Comparison of ENCODE assay signal across 33 cellular contexts in genomic region chr5:140808889-140809291, GRCh38. TPM values are rescaled to one million over a fixed set of nuclear protein-coding genes. Genes with fewer than 3 reads are reported as not detected.
"Had no signal": no experiment of that assay in that cellular context is flagged by ENCODE, and none has a peak within 500 bp of the region (broad histone marks: within the 10 kb centered on the region; RNA-seq: fewer than 3 reads in every experiment).

No MANE protein-coding gene starts in this region.

- H3K27me3 ChIP-seq: right lobe of liver, vagina had no signal

- H3K27ac ChIP-seq: heart right ventricle, parathyroid adenoma, right lobe of liver, thoracic aorta, vagina, WERI-Rb-1 had no signal

- H3K4me3 Mint-ChIP-seq: activated CD4-positive, alpha-beta memory T cell treated with anti-CD3 and anti-CD28 coated beads for 36 hours; activated CD4-positive, alpha-beta T cell treated with anti-CD3 and anti-CD28 coated beads, Interleukin-2, amount 10 ng/mL, durations not matched to agents 24 days and 14 days; activated naive CD4-positive, alpha-beta T cell treated with anti-CD3 and anti-CD28 coated beads, Interleukin-2, amount 10 ng/mL, durations not matched to agents 7 days and 5 days; activated naive CD8-positive, alpha-beta T cell treated with anti-CD3 and anti-CD28 coated beads, Interleukin-2, amount 10 ng/mL, durations not matched to agents 7 days and 5 days; activated T-cell treated with anti-CD3 and anti-CD28 coated beads, Interleukin-2, amount 50 U/mL, for 24 hours; naive thymus-derived CD4-positive, alpha-beta T cell; neural crest cell; stimulated activated effector memory CD8-positive, alpha-beta T cell treated with anti-CD3 and anti-CD28 coated beads, Interleukin-12 subunit alpha, Interleukin-12 subunit beta, amount 100 ng/mL, for 72 hours; stimulated activated naive CD8-positive, alpha-beta T cell treated with anti-CD3 and anti-CD28 coated beads, Interleukin-15, Interleukin-2, amounts not matched to agents 100 ng/mL and 50 ng/mL, for 24 hours; T-helper 1 cell treated with Interleukin-12 subunit alpha and Interleukin-12 subunit beta and Interleukin-4 antibody, amounts not matched to agents 30 μg/mL and 1 μg/mL, for 36 hours had no signal

- H3K9me3 ChIP-seq: thoracic aorta, vagina had no signal

- H3K4me1 ChIP-seq: heart right ventricle, parathyroid adenoma, right lobe of liver, vagina had no signal

- H3K9ac ChIP-seq: parathyroid adenoma had no signal

- H3K4me1 Mint-ChIP-seq: activated CD4-positive, alpha-beta T cell treated with anti-CD3 and anti-CD28 coated beads, Interleukin-2, amount 10 ng/mL, durations not matched to agents 24 days and 14 days; activated naive CD4-positive, alpha-beta T cell treated with anti-CD3 and anti-CD28 coated beads, Interleukin-2, amount 10 ng/mL, durations not matched to agents 7 days and 5 days; activated naive CD8-positive, alpha-beta T cell treated with anti-CD3 and anti-CD28 coated beads, Interleukin-2, amount 10 ng/mL, durations not matched to agents 7 days and 5 days; naive thymus-derived CD4-positive, alpha-beta T cell; stimulated activated effector memory CD8-positive, alpha-beta T cell treated with anti-CD3 and anti-CD28 coated beads, Interleukin-12 subunit alpha, Interleukin-12 subunit beta, amount 100 ng/mL, for 72 hours had no signal

- H3K4me3 ChIP-seq: heart right ventricle, right lobe of liver, thoracic aorta, vagina had no signal

- H2AFZ ChIP-seq: parathyroid adenoma had no signal

- H3K36me3 Mint-ChIP-seq: activated naive CD8-positive, alpha-beta T cell treated with anti-CD3 and anti-CD28 coated beads, Interleukin-2, amount 10 ng/mL, durations not matched to agents 7 days and 5 days; stimulated activated effector memory CD8-positive, alpha-beta T cell treated with anti-CD3 and anti-CD28 coated beads, Interleukin-12 subunit alpha, Interleukin-12 subunit beta, amount 100 ng/mL, for 72 hours had no signal

- H3K79me2 ChIP-seq: parathyroid adenoma had no signal

- DNase-seq: activated CD4-positive, alpha-beta memory T cell treated with anti-CD3 and anti-CD28 coated beads for 36 hours; activated CD4-positive, alpha-beta T cell treated with anti-CD3 and anti-CD28 coated beads, Interleukin-2, amount 10 ng/mL, durations not matched to agents 24 days and 14 days; activated CD4-positive, CD25-positive, alpha-beta regulatory T cell treated with anti-CD3 and anti-CD28 coated beads, Interleukin-2, amount 50 U/mL, for 72 hours; activated CD8-positive, alpha-beta memory T cell treated with anti-CD3 and anti-CD28 coated beads, Interleukin-2, amount 50 U/mL, for 48 hours; activated gamma-delta T cell; activated naive CD4-positive, alpha-beta T cell treated with anti-CD3 and anti-CD28 coated beads, Interleukin-2, amount 10 ng/mL, durations not matched to agents 7 days and 5 days; activated naive CD8-positive, alpha-beta T cell treated with anti-CD3 and anti-CD28 coated beads, Interleukin-2, amount 10 ng/mL, durations not matched to agents 7 days and 5 days; activated T-cell treated with anti-CD3 and anti-CD28 coated beads, Interleukin-2, amount 50 U/mL, for 24 hours; caudate nucleus; foreskin fibroblast; heart right ventricle; islet precursor cell; left cardiac atrium; midbrain; naive thymus-derived CD4-positive, alpha-beta T cell; occipital lobe; stimulated activated CD4-positive, alpha-beta T cell treated with anti-CD3 and anti-CD28 coated beads, Interleukin-2, amount 100 ng/mL, for 48 hours; SW 1271; T-helper 9 cell; trophoblast cell; WERI-Rb-1 had no signal

- ATAC-seq: esophagus mucosa; left cardiac atrium; naive thymus-derived CD4-positive, alpha-beta T cell; right lobe of liver; stimulated activated effector memory CD8-positive, alpha-beta T cell treated with anti-CD3 and anti-CD28 coated beads, Interleukin-12 subunit alpha, Interleukin-12 subunit beta, amount 100 ng/mL, for 72 hours had no signal

- H3K27ac Mint-ChIP-seq: activated CD4-positive, alpha-beta memory T cell treated with anti-CD3 and anti-CD28 coated beads for 36 hours; activated CD4-positive, alpha-beta T cell treated with anti-CD3 and anti-CD28 coated beads, Interleukin-2, amount 10 ng/mL, durations not matched to agents 24 days and 14 days; activated naive CD4-positive, alpha-beta T cell treated with anti-CD3 and anti-CD28 coated beads, Interleukin-2, amount 10 ng/mL, durations not matched to agents 7 days and 5 days; activated naive CD8-positive, alpha-beta T cell treated with anti-CD3 and anti-CD28 coated beads, Interleukin-2, amount 10 ng/mL, durations not matched to agents 7 days and 5 days; activated T-cell treated with anti-CD3 and anti-CD28 coated beads, Interleukin-2, amount 50 U/mL, for 24 hours; naive thymus-derived CD4-positive, alpha-beta T cell; stimulated activated effector memory CD8-positive, alpha-beta T cell treated with anti-CD3 and anti-CD28 coated beads, Interleukin-12 subunit alpha, Interleukin-12 subunit beta, amount 100 ng/mL, for 72 hours; stimulated activated naive CD8-positive, alpha-beta T cell treated with anti-CD3 and anti-CD28 coated beads, Interleukin-15, Interleukin-2, amounts not matched to agents 100 ng/mL and 50 ng/mL, for 24 hours; T-helper 1 cell treated with Interleukin-12 subunit alpha and Interleukin-12 subunit beta and Interleukin-4 antibody, amounts not matched to agents 30 μg/mL and 1 μg/mL, for 36 hours had no signal

- H3K36me3 ChIP-seq: heart right ventricle, right lobe of liver, thoracic aorta, vagina had no signal

- H3K27me3 Mint-ChIP-seq: activated CD4-positive, alpha-beta T cell treated with anti-CD3 and anti-CD28 coated beads, Interleukin-2, amount 10 ng/mL, durations not matched to agents 24 days and 14 days; activated naive CD8-positive, alpha-beta T cell treated with anti-CD3 and anti-CD28 coated beads, Interleukin-2, amount 10 ng/mL, durations not matched to agents 7 days and 5 days had no signal

RNA-seq across cellular contexts. Expression of gene PCDHA4, which starts 2.0 kb away (rescaled TPM):
- total RNA-seq: activated CD4-positive, alpha-beta memory T cell treated with anti-CD3 and anti-CD28 coated beads for 36 hours; activated CD4-positive, alpha-beta T cell treated with anti-CD3 and anti-CD28 coated beads, Interleukin-2, amount 10 ng/mL, durations not matched to agents 24 days and 14 days; activated CD8-positive, alpha-beta memory T cell treated with anti-CD3 and anti-CD28 coated beads for 36 hours; activated naive CD8-positive, alpha-beta T cell treated with anti-CD3 and anti-CD28 coated beads, Interleukin-2, amount 10 ng/mL, durations not matched to agents 7 days and 5 days; naive thymus-derived CD4-positive, alpha-beta T cell had no signal
- polyA plus RNA-seq: naive thymus-derived CD4-positive, alpha-beta T cell had no signal

RNA-seq across cellular contexts. Expression of gene PCDHA3, which starts 8.0 kb away (rescaled TPM):
- total RNA-seq: activated CD4-positive, alpha-beta memory T cell treated with anti-CD3 and anti-CD28 coated beads for 36 hours; activated CD4-positive, alpha-beta T cell treated with anti-CD3 and anti-CD28 coated beads, Interleukin-2, amount 10 ng/mL, durations not matched to agents 24 days and 14 days; activated CD8-positive, alpha-beta memory T cell treated with anti-CD3 and anti-CD28 coated beads for 36 hours; activated naive CD8-positive, alpha-beta T cell treated with anti-CD3 and anti-CD28 coated beads, Interleukin-2, amount 10 ng/mL, durations not matched to agents 7 days and 5 days; esophagus mucosa; naive thymus-derived CD4-positive, alpha-beta T cell; skeletal muscle tissue had no signal
- polyA plus RNA-seq: liver; naive thymus-derived CD4-positive, alpha-beta T cell had no signal

RNA-seq across cellular contexts. Expression of gene PCDHA5, which starts 12.5 kb away (rescaled TPM):
- total RNA-seq: activated CD4-positive, alpha-beta memory T cell treated with anti-CD3 and anti-CD28 coated beads for 36 hours; activated CD4-positive, alpha-beta T cell treated with anti-CD3 and anti-CD28 coated beads, Interleukin-2, amount 10 ng/mL, durations not matched to agents 24 days and 14 days; activated CD8-positive, alpha-beta memory T cell treated with anti-CD3 and anti-CD28 coated beads for 36 hours; activated naive CD8-positive, alpha-beta T cell treated with anti-CD3 and anti-CD28 coated beads, Interleukin-2, amount 10 ng/mL, durations not matched to agents 7 days and 5 days; naive thymus-derived CD4-positive, alpha-beta T cell; skeletal muscle tissue had no signal
- polyA plus RNA-seq: heart right ventricle; liver; naive thymus-derived CD4-positive, alpha-beta T cell had no signal

RNA-seq across cellular contexts. Expression of gene PCDHA2, which starts 14.2 kb away (rescaled TPM):
- total RNA-seq: activated CD4-positive, alpha-beta memory T cell treated with anti-CD3 and anti-CD28 coated beads for 36 hours; activated CD4-positive, alpha-beta T cell treated with anti-CD3 and anti-CD28 coated beads, Interleukin-2, amount 10 ng/mL, durations not matched to agents 24 days and 14 days; activated CD8-positive, alpha-beta memory T cell treated with anti-CD3 and anti-CD28 coated beads for 36 hours; activated naive CD8-positive, alpha-beta T cell treated with anti-CD3 and anti-CD28 coated beads, Interleukin-2, amount 10 ng/mL, durations not matched to agents 7 days and 5 days; left cardiac atrium; liver; naive thymus-derived CD4-positive, alpha-beta T cell; right lobe of liver; vagina had no signal
- polyA plus RNA-seq: heart right ventricle; liver; naive thymus-derived CD4-positive, alpha-beta T cell had no signal

RNA-seq across cellular contexts. Expression of gene PCDHA6, which starts 18.9 kb away (rescaled TPM):
- total RNA-seq: activated CD4-positive, alpha-beta memory T cell treated with anti-CD3 and anti-CD28 coated beads for 36 hours; activated CD4-positive, alpha-beta T cell treated with anti-CD3 and anti-CD28 coated beads, Interleukin-2, amount 10 ng/mL, durations not matched to agents 24 days and 14 days; activated CD8-positive, alpha-beta memory T cell treated with anti-CD3 and anti-CD28 coated beads for 36 hours; activated naive CD8-positive, alpha-beta T cell treated with anti-CD3 and anti-CD28 coated beads, Interleukin-2, amount 10 ng/mL, durations not matched to agents 7 days and 5 days; esophagus mucosa; naive thymus-derived CD4-positive, alpha-beta T cell had no signal
- polyA plus RNA-seq: heart right ventricle; naive thymus-derived CD4-positive, alpha-beta T cell had no signal
